Comparison of ENCODE assay signal across 11 cellular contexts in genomic region chr13:77898097-77898496, GRCh38. TPM values are rescaled to one million over a fixed set of nuclear protein-coding genes. Genes with fewer than 3 reads are reported as not detected.
DNase-seq lines count a peak whose midpoint lies in the region; ATAC-seq and TF ChIP-seq lines count a peak whose summit lies in the region.
"Had no signal": no experiment of that assay in that cellular context is flagged by ENCODE, and none has a peak within 500 bp of the region (broad histone marks: within the 10 kb centered on the region; RNA-seq: fewer than 3 reads in every experiment).

No MANE protein-coding gene starts in this region.

- CTCF ChIA-PET in activated CD4-positive, alpha-beta memory T cell treated with anti-CD3 and anti-CD28 coated beads, Interleukin-2, amount 10 ng/mL, durations not matched to agents 7 days and 5 days (lab: Charles Lee): no interaction called here

- H3K4me3 ChIP-seq in GM12864 (ENCODE audit: low read depth, low read length) (no peak overlapping the region; the same call in 1 of the 2 replicates), gastroesophageal sphincter (no peak overlapping the region)
- H3K4me3 ChIP-seq: thoracic aorta had no signal

- DNase-seq in GM12864 (ENCODE audit: low read depth): peak; percentile 67
- no peak for DNase-seq in stimulated activated CD4-positive, alpha-beta T cell treated with anti-CD3 and anti-CD28 coated beads, Interleukin-4, amount 100 ng/mL, for 24 hours
- DNase-seq in activated CD4-positive, alpha-beta memory T cell treated with anti-CD3 and anti-CD28 coated beads, Interleukin-2, amount 10 ng/mL, durations not matched to agents 7 days and 5 days: no peak
- no peak for DNase-seq in cerebellar cortex (ENCODE audit: low spot score)
- no peak for DNase-seq in cerebellar nuclear complex (lab: John Stamatoyannopoulos, UW)
- DNase-seq: nephron progenitor cell, T-helper 9 cell had no signal

- no peak overlapping the region for H3K4me3 Mint-ChIP-seq in activated CD4-positive, alpha-beta memory T cell treated with anti-CD3 and anti-CD28 coated beads, Interleukin-2, amount 10 ng/mL, durations not matched to agents 7 days and 5 days
- H3K4me3 Mint-ChIP-seq: nephron progenitor cell had no signal

- no peak for TF ChIP-seq CTCF in GM12864 (IDR thresholded peaks at IDR 0.05; ENCODE audit: low read depth, low read length, missing control alignments)
- TF ChIP-seq CTCF in gastroesophageal sphincter (IDR thresholded peaks at IDR 0.05): no peak

- H3K27me3 ChIP-seq in gastroesophageal sphincter: no peaks in the 10 kb centered on the region

- peak overlapping the region; percentile 37 to 73 (median 60) for H3K27ac ChIP-seq in gastroesophageal sphincter
- H3K27ac ChIP-seq: thoracic aorta had no signal

- TF ChIP-seq EP300 in gastroesophageal sphincter (IDR thresholded peaks at IDR 0.05): no peak

- ATAC-seq in GM21515 (IDR thresholded peaks at IDR 0.05; ENCODE audit: unreplicated experiment) (peak; percentile 98), HG03442 (IDR thresholded peaks at IDR 0.05; ENCODE audit: unreplicated experiment) (peak; percentile 100), gastroesophageal sphincter (peak; percentile 42)

- H3K36me3 ChIP-seq in gastroesophageal sphincter: peaks cover 0 to 11% of the 10 kb centered on the region in 2 donors
- H3K36me3 ChIP-seq: thoracic aorta had no signal

- H3K27me3 Mint-ChIP-seq in activated CD4-positive, alpha-beta memory T cell treated with anti-CD3 and anti-CD28 coated beads, Interleukin-2, amount 10 ng/mL, durations not matched to agents 7 days and 5 days: no peaks in the 10 kb centered on the region

- no peak for TF ChIP-seq POLR2A in gastroesophageal sphincter (IDR thresholded peaks at IDR 0.05)

- peaks cover 0 to 21% (median 0%) of the 10 kb centered on the region in 3 donors for H3K4me1 ChIP-seq in gastroesophageal sphincter

- no peaks in the 10 kb centered on the region for H3K4me1 Mint-ChIP-seq in activated CD4-positive, alpha-beta memory T cell treated with anti-CD3 and anti-CD28 coated beads, Interleukin-2, amount 10 ng/mL, durations not matched to agents 7 days and 5 days

- peaks cover 0 to 12% (median 0%) of the 10 kb centered on the region in 3 donors for H3K9me3 ChIP-seq in gastroesophageal sphincter

- no peaks in the 10 kb centered on the region for H3K36me3 Mint-ChIP-seq in activated CD4-positive, alpha-beta memory T cell treated with anti-CD3 and anti-CD28 coated beads, Interleukin-2, amount 10 ng/mL, durations not matched to agents 7 days and 5 days (ENCODE audit: low read depth)

- H3K9me3 Mint-ChIP-seq in activated CD4-positive, alpha-beta memory T cell treated with anti-CD3 and anti-CD28 coated beads, Interleukin-2, amount 10 ng/mL, durations not matched to agents 7 days and 5 days: no peaks in the 10 kb centered on the region

- POLR2A ChIA-PET in activated CD4-positive, alpha-beta memory T cell treated with anti-CD3 and anti-CD28 coated beads, Interleukin-2, amount 10 ng/mL, durations not matched to agents 7 days and 5 days (lab: Charles Lee): no interaction called here

- no peak overlapping the region for H3K27ac Mint-ChIP-seq in activated CD4-positive, alpha-beta memory T cell treated with anti-CD3 and anti-CD28 coated beads, Interleukin-2, amount 10 ng/mL, durations not matched to agents 7 days and 5 days
- H3K27ac Mint-ChIP-seq: nephron progenitor cell had no signal

- WGBS in gastroesophageal sphincter (ENCODE audit: low coverage in 1 of 2), 2 donors: 19 to 24% methylated on average over 4 of the region's 4 CpGs

RNA-seq across cellular contexts. Expression of gene EDNRB, which starts 20.5 kb away (rescaled TPM):
- 10 to 100 TPM in 3 of 4 donors, 1 to 10 TPM in 1; 9.0 to 52.7 (median 37.8) TPM for total RNA-seq in gastroesophageal sphincter
- not detected for total RNA-seq in activated CD4-positive, alpha-beta memory T cell treated with anti-CD3 and anti-CD28 coated beads, Interleukin-2, amount 10 ng/mL, durations not matched to agents 7 days and 5 days

Comparison
In these comparisons a context has a peak if more than half of its experiments do, and no peak if none do; other contexts are left out.
1. ATAC-seq: peak in every context shown above with its lines; median percentile 100 in HG03442; 98 in GM21515; 42 in gastroesophageal sphincter.
2. RNA of gene EDNRB, which starts 20.5 kb away (total RNA-seq): 9.0 to 52.7 TPM in gastroesophageal sphincter; not detected in activated CD4-positive, alpha-beta memory T cell treated with anti-CD3 and anti-CD28 coated beads, Interleukin-2, amount 10 ng/mL, durations not matched to agents 7 days and 5 days; every median in the first group is over 4 times any median in the second.